8 cellular contexts compared by ENCODE assay signal in genomic region chr3:19945405-19946290, GRCh38. TPM values are rescaled to one million over a fixed set of nuclear protein-coding genes. Genes with fewer than 3 reads are reported as not detected.
A peak's percentile ranks its signal among the peaks of the same experiment; 100 is the strongest.
DNase-seq lines count a peak whose midpoint lies in the region; ATAC-seq and TF ChIP-seq lines count a peak whose summit lies in the region.

No MANE protein-coding gene starts in this region.

- intact Hi-C loops in CD8-positive, alpha-beta T cell (cut with DNase I, micrococcal nuclease): loop anchor here in 1 of 2 experiments (1.0 to 5.0 kb wide), 2 partner anchors 94 to 798 kb away; partner anchors contain the start of gene KCNH8
- intact Hi-C loops in naive thymus-derived CD4-positive, alpha-beta T cell (cut with micrococcal nuclease): loop anchor here (2.0 to 10.0 kb wide), 7 partner anchors 29 to 1501 kb away; no protein-coding TSS in a partner anchor

- no peaks in the 10 kb centered on the region for H3K9me3 ChIP-seq in CD8-positive, alpha-beta T cell (ENCODE audit: low read length)
- no peaks in the 10 kb centered on the region for H3K9me3 ChIP-seq in naive thymus-derived CD4-positive, alpha-beta T cell (ENCODE audit: control insufficient read depth in 2 of 3, low read length in 3 of 3)

- no peaks in the 10 kb centered on the region for H3K9me3 Mint-ChIP-seq in CD8-positive, alpha-beta T cell
- H3K9me3 Mint-ChIP-seq in chondrocyte (ENCODE audit: low read depth): no peaks in the 10 kb centered on the region
- peaks cover 0 to 3% (median 0%) of the 10 kb centered on the region in 11 donors for H3K9me3 Mint-ChIP-seq in naive thymus-derived CD4-positive, alpha-beta T cell

- CTCF ChIA-PET in CD8-positive, alpha-beta T cell (lab: Charles Lee): no interaction called here
- CTCF ChIA-PET in naive thymus-derived CD4-positive, alpha-beta T cell (lab: Charles Lee): no interaction called here
- CTCF ChIA-PET in GM10248 (lab: Yijun Ruan, JAX): interaction anchor here (1.4 kb wide), 1 partner anchor 9 kb away, joined by 4 read pairs; no protein-coding TSS in a partner anchor

- peaks cover 41% of the 10 kb centered on the region for H3K4me1 Mint-ChIP-seq in CD8-positive, alpha-beta T cell (ENCODE audit: low read depth)
- H3K4me1 Mint-ChIP-seq in chondrocyte (ENCODE audit: low read depth): peaks cover 38% of the 10 kb centered on the region
- H3K4me1 Mint-ChIP-seq in naive thymus-derived CD4-positive, alpha-beta T cell: peaks cover 14 to 54% (median 46%) of the 10 kb centered on the region in 7 donors

- POLR2A ChIA-PET in CD8-positive, alpha-beta T cell (lab: Charles Lee): no interaction called here
- POLR2A ChIA-PET in naive thymus-derived CD4-positive, alpha-beta T cell (lab: Charles Lee): no interaction called here
- POLR2A ChIA-PET in GM10248 (lab: Yijun Ruan, JAX): no interaction called here

- H3K27me3 Mint-ChIP-seq in CD8-positive, alpha-beta T cell (ENCODE audit: low read depth): no peaks in the 10 kb centered on the region
- H3K27me3 Mint-ChIP-seq in chondrocyte (ENCODE audit: low read depth): no peaks in the 10 kb centered on the region
- H3K27me3 Mint-ChIP-seq in naive thymus-derived CD4-positive, alpha-beta T cell: peaks cover 0 to 3% (median 0%) of the 10 kb centered on the region in 5 donors

- H3K36me3 ChIP-seq in CD8-positive, alpha-beta T cell (ENCODE audit: insufficient read depth, low read length): no peaks in the 10 kb centered on the region
- H3K36me3 ChIP-seq in naive thymus-derived CD4-positive, alpha-beta T cell (ENCODE audit: control insufficient read depth in 2 of 3, insufficient read depth in 3 of 3, low read length in 3 of 3): peaks cover 0 to 10% (median 0%) of the 10 kb centered on the region in 3 experiments

- peak overlapping the region; percentile 100 for H3K27ac Mint-ChIP-seq in CD8-positive, alpha-beta T cell
- peak overlapping the region; percentile 100 for H3K27ac Mint-ChIP-seq in chondrocyte (ENCODE audit: unreplicated experiment)
- H3K27ac Mint-ChIP-seq in naive thymus-derived CD4-positive, alpha-beta T cell: peak overlapping the region; percentile 98 to 100 (median 99)

- no peaks in the 10 kb centered on the region for H3K27me3 ChIP-seq in CD8-positive, alpha-beta T cell (ENCODE audit: insufficient read depth, low read length)
- no peaks in the 10 kb centered on the region for H3K27me3 ChIP-seq in naive thymus-derived CD4-positive, alpha-beta T cell (ENCODE audit: control insufficient read depth in 2 of 2, insufficient read depth in 2 of 2, low read length in 2 of 2)

- TF ChIP-seq POLR2A in NB4 (IDR thresholded peaks at IDR 0.05; ENCODE audit: extremely low read depth, insufficient read length): no peak

- no peak for ATAC-seq in CD8-positive, alpha-beta T cell
- no peak for ATAC-seq in naive thymus-derived CD4-positive, alpha-beta T cell
- ATAC-seq in GM21723 (IDR thresholded peaks at IDR 0.05; ENCODE audit: unreplicated experiment): no peak

- H3K27ac ChIP-seq in CD8-positive, alpha-beta T cell (ENCODE audit: low read depth, low read length): peak overlapping the region; percentile 75
- peak overlapping the region; percentile 94 for H3K27ac ChIP-seq in naive thymus-derived CD4-positive, alpha-beta T cell (ENCODE audit: low read depth, low read length)

- H3K36me3 Mint-ChIP-seq in CD8-positive, alpha-beta T cell: peaks cover 20% of the 10 kb centered on the region
- no peaks in the 10 kb centered on the region for H3K36me3 Mint-ChIP-seq in chondrocyte (ENCODE audit: low read depth)
- peaks cover 0 to 4% (median under 1%) of the 10 kb centered on the region in 5 donors for H3K36me3 Mint-ChIP-seq in naive thymus-derived CD4-positive, alpha-beta T cell

- H3K4me1 ChIP-seq in CD8-positive, alpha-beta T cell (ENCODE audit: insufficient read depth, low read length): peaks cover 28% of the 10 kb centered on the region
- peaks cover 19 to 24% of the 10 kb centered on the region in 2 donors for H3K4me1 ChIP-seq in naive thymus-derived CD4-positive, alpha-beta T cell (ENCODE audit: control insufficient read depth in 2 of 2, insufficient read depth in 2 of 2, low read length in 2 of 2)

- H3K4me3 Mint-ChIP-seq in CD8-positive, alpha-beta T cell: peak overlapping the region; percentile 100
- H3K4me3 Mint-ChIP-seq in chondrocyte (ENCODE audit: unreplicated experiment): peak overlapping the region; percentile 96
- peak overlapping the region; percentile 91 to 99 (median 97) for H3K4me3 Mint-ChIP-seq in naive thymus-derived CD4-positive, alpha-beta T cell

- peak overlapping the region; percentile 95 for H3K4me3 ChIP-seq in CD8-positive, alpha-beta T cell (ENCODE audit: low read depth, low read length)
- H3K4me3 ChIP-seq in NB4 (ENCODE audit: low read depth, low read length): peak overlapping the region; percentile 89
- H3K4me3 ChIP-seq in naive thymus-derived CD4-positive, alpha-beta T cell (ENCODE audit: low read length): peak overlapping the region; percentile 88

- DNase-seq in CD8-positive, alpha-beta T cell: peak in 1 of 7 experiments; percentile 9
- DNase-seq in NB4 (ENCODE audit: low read depth): peak; percentile 53
- DNase-seq in chondrocyte (ENCODE audit: low spot score): no peak
- peak in 2 of 9 donors; percentile 1 to 14 for DNase-seq in naive thymus-derived CD4-positive, alpha-beta T cell
- no peak for DNase-seq in NCI-H748 (lab: John Stamatoyannopoulos, UW; ENCODE audit: unreplicated experiment)
- DNase-seq in 8988T: no peak
- DNase-seq in GM10248 (ENCODE audit: extremely low spot score): no peak

- TF ChIP-seq CTCF in CD8-positive, alpha-beta T cell (IDR thresholded peaks at IDR 0.05): no peak
- TF ChIP-seq CTCF in NB4 (IDR thresholded peaks at IDR 0.05; ENCODE audit: low read depth, low read length) (no peak), chondrocyte (IDR thresholded peaks at IDR 0.05) (no peak), GM10248 (IDR thresholded peaks at IDR 0.05; ENCODE audit: control extremely low read depth, extremely low read depth, low read depth, missing control alignments) (no peak)

RNA-seq across cellular contexts. Expression of gene RAB5A, which starts 1.2 kb away (rescaled TPM):
- 100 to 1,000 TPM; 120 to 121 TPM for total RNA-seq in CD8-positive, alpha-beta T cell
- total RNA-seq in chondrocyte: 70.6 to 81.1 TPM (median 76.0 TPM) in 3 replicates
- total RNA-seq in naive thymus-derived CD4-positive, alpha-beta T cell: 10 to 100 TPM; 50.3 to 92.2 (median 58.9) TPM
- polyA plus RNA-seq in naive thymus-derived CD4-positive, alpha-beta T cell: 10 to 100 TPM; 28.6 to 43.8 TPM

RNA-seq across cellular contexts. Expression of gene EFHB, which starts 11.6 kb away (rescaled TPM):
- 1 to 10 TPM in 1 of 2 experiments, under 1 TPM in 1; 0.44 to 1.9 TPM for total RNA-seq in CD8-positive, alpha-beta T cell
- 0.37 to 1.6 TPM (median 1.0 TPM) in 3 replicates for total RNA-seq in chondrocyte
- total RNA-seq in naive thymus-derived CD4-positive, alpha-beta T cell: 1 to 10 TPM in 3 of 5 experiments, under 1 TPM in 1, not detected in 1; 0.92 to 2.0 (median 1.4) TPM
- polyA plus RNA-seq in naive thymus-derived CD4-positive, alpha-beta T cell: 1 to 10 TPM in 1 of 2 donors, not detected in 1; 1.8 TPM
